Comparison of ENCODE assay signal across 9 cellular contexts in genomic region chr15:77034620-77035467, GRCh38. TPM values are rescaled to one million over a fixed set of nuclear protein-coding genes. Genes with fewer than 3 reads are reported as not detected.
DNase-seq lines count a peak whose midpoint lies in the region; ATAC-seq and TF ChIP-seq lines count a peak whose summit lies in the region.
"Had no signal": no experiment of that assay in that cellular context is flagged by ENCODE, and none has a peak within 500 bp of the region (broad histone marks: within the 10 kb centered on the region; RNA-seq: fewer than 3 reads in every experiment).

No MANE protein-coding gene starts in this region.

- no peaks in the 10 kb centered on the region for H3K79me2 ChIP-seq in DND-41 (ENCODE audit: insufficient read depth, low read length)

- H3K27me3 Mint-ChIP-seq in activated naive CD8-positive, alpha-beta T cell treated with anti-CD3 and anti-CD28 coated beads for 36 hours: no peaks in the 10 kb centered on the region

- peaks cover 15% of the 10 kb centered on the region for H3K4me1 ChIP-seq in DND-41 (ENCODE audit: insufficient read depth, low read length)

- DNase-seq in DND-41: peak; percentile 48
- DNase-seq in NCI-H69 (lab: John Stamatoyannopoulos, UW): peak; percentile 7
- peak; percentile 54 for DNase-seq in activated naive CD8-positive, alpha-beta T cell treated with anti-CD3 and anti-CD28 coated beads for 36 hours
- DNase-seq in iPS-NIHi7 (ENCODE audit: extremely low spot score): peak; percentile 80
- no peak for DNase-seq in stimulated activated effector memory CD8-positive, alpha-beta T cell treated with anti-CD3 and anti-CD28 coated beads, Interleukin-12 subunit alpha, Interleukin-12 subunit beta, amount 100 ng/mL, for 72 hours (ENCODE audit: low spot score in 2 of 2)
- no peak for DNase-seq in NCI-H2029 treated with DMSO at 0.1 percent for 48 hours (lab: John Stamatoyannopoulos, UW)
- DNase-seq in COLO668 (lab: John Stamatoyannopoulos, UW; ENCODE audit: unreplicated experiment): no peak
- DNase-seq in DMS79 treated with DMSO at 0.1 percent for 48 hours (lab: John Stamatoyannopoulos, UW): no peak

- H3K4me1 Mint-ChIP-seq in activated naive CD8-positive, alpha-beta T cell treated with anti-CD3 and anti-CD28 coated beads for 36 hours: peaks cover 6% of the 10 kb centered on the region
- peaks cover 29% of the 10 kb centered on the region for H3K4me1 Mint-ChIP-seq in stimulated activated effector memory CD8-positive, alpha-beta T cell treated with anti-CD3 and anti-CD28 coated beads, Interleukin-12 subunit alpha, Interleukin-12 subunit beta, amount 100 ng/mL, for 72 hours

- no peak overlapping the region for H3K9ac ChIP-seq in DND-41 (ENCODE audit: low read depth, low read length)

- no peak overlapping the region for H3K4me3 Mint-ChIP-seq in activated naive CD8-positive, alpha-beta T cell treated with anti-CD3 and anti-CD28 coated beads for 36 hours
- no peak overlapping the region for H3K4me3 Mint-ChIP-seq in stimulated activated effector memory CD8-positive, alpha-beta T cell treated with anti-CD3 and anti-CD28 coated beads, Interleukin-12 subunit alpha, Interleukin-12 subunit beta, amount 100 ng/mL, for 72 hours

- peaks cover 5% of the 10 kb centered on the region; the same call in 1 of the 2 replicates for H4K20me1 ChIP-seq in DND-41 (ENCODE audit: insufficient read depth, low read length)

- peaks cover 17% of the 10 kb centered on the region for H3K36me3 ChIP-seq in DND-41 (ENCODE audit: insufficient read depth, low read length)

- no peak overlapping the region for H2AFZ ChIP-seq in DND-41 (ENCODE audit: low read depth, low read length)

- H3K9me3 ChIP-seq in DND-41 (ENCODE audit: insufficient read depth, low read length, severe bottlenecking): no peaks in the 10 kb centered on the region

- H3K27ac Mint-ChIP-seq in activated naive CD8-positive, alpha-beta T cell treated with anti-CD3 and anti-CD28 coated beads for 36 hours: peak overlapping the region; percentile 79
- H3K27ac Mint-ChIP-seq in stimulated activated effector memory CD8-positive, alpha-beta T cell treated with anti-CD3 and anti-CD28 coated beads, Interleukin-12 subunit alpha, Interleukin-12 subunit beta, amount 100 ng/mL, for 72 hours: peak overlapping the region; percentile 94

- peaks cover 4% of the 10 kb centered on the region for H3K9me3 Mint-ChIP-seq in activated naive CD8-positive, alpha-beta T cell treated with anti-CD3 and anti-CD28 coated beads for 36 hours
- H3K9me3 Mint-ChIP-seq in stimulated activated effector memory CD8-positive, alpha-beta T cell treated with anti-CD3 and anti-CD28 coated beads, Interleukin-12 subunit alpha, Interleukin-12 subunit beta, amount 100 ng/mL, for 72 hours: no peaks in the 10 kb centered on the region

- no peak overlapping the region for H3K27ac ChIP-seq in DND-41 (ENCODE audit: low read length)

- no peak overlapping the region for H3K4me3 ChIP-seq in DND-41 (ENCODE audit: low read depth in 1 of 2, low read length in 2 of 2)

- no peak overlapping the region for H3K4me2 ChIP-seq in DND-41 (ENCODE audit: insufficient read depth, low read length)

- ATAC-seq in DND-41 (ENCODE audit: insufficient read depth, low read depth): 0 out of 3 replicates have a peak, but pooled peaks have one; percentile 16
- peak; percentile 48 for ATAC-seq in stimulated activated effector memory CD8-positive, alpha-beta T cell treated with anti-CD3 and anti-CD28 coated beads, Interleukin-12 subunit alpha, Interleukin-12 subunit beta, amount 100 ng/mL, for 72 hours

- H3K27me3 ChIP-seq in DND-41 (ENCODE audit: insufficient read depth, low read length, poor library complexity): no peaks in the 10 kb centered on the region

- H3K36me3 Mint-ChIP-seq in activated naive CD8-positive, alpha-beta T cell treated with anti-CD3 and anti-CD28 coated beads for 36 hours: peaks cover 31% of the 10 kb centered on the region
- H3K36me3 Mint-ChIP-seq in stimulated activated effector memory CD8-positive, alpha-beta T cell treated with anti-CD3 and anti-CD28 coated beads, Interleukin-12 subunit alpha, Interleukin-12 subunit beta, amount 100 ng/mL, for 72 hours: peaks cover 83% of the 10 kb centered on the region

- peak; percentile 75 for TF ChIP-seq CTCF in DND-41 (IDR thresholded peaks at IDR 0.05; ENCODE audit: borderline replicate concordance, extremely low read depth, low read length, poor library complexity, severe bottlenecking)

RNA-seq across cellular contexts. Expression of gene TSPAN3, which starts 36.1 kb away (rescaled TPM):
- 10 to 100 TPM; 40.6 to 43.1 TPM for total RNA-seq in activated naive CD8-positive, alpha-beta T cell treated with anti-CD3 and anti-CD28 coated beads for 36 hours

RNA-seq across cellular contexts. Expression of gene PSTPIP1, which starts 39.9 kb away (rescaled TPM):
- 10 to 100 TPM; 93.4 to 94.5 TPM for total RNA-seq in activated naive CD8-positive, alpha-beta T cell treated with anti-CD3 and anti-CD28 coated beads for 36 hours
- total RNA-seq: HT1080 had no signal

Comparison
In these comparisons a context has a peak if more than half of its experiments do, and no peak if none do; other contexts are left out.
1. DNase-seq: peak in DND-41 (single experiment), NCI-H69 (single experiment), activated naive CD8-positive, alpha-beta T cell treated with anti-CD3 and anti-CD28 coated beads for 36 hours (single experiment) and iPS-NIHi7 (single experiment); none in stimulated activated effector memory CD8-positive, alpha-beta T cell treated with anti-CD3 and anti-CD28 coated beads, Interleukin-12 subunit alpha, Interleukin-12 subunit beta, amount 100 ng/mL, for 72 hours (0 of 2), NCI-H2029 treated with DMSO at 0.1 percent for 48 hours (single experiment), COLO668 (single experiment) and DMS79 treated with DMSO at 0.1 percent for 48 hours (single experiment).